In the genomic region with DNA sequence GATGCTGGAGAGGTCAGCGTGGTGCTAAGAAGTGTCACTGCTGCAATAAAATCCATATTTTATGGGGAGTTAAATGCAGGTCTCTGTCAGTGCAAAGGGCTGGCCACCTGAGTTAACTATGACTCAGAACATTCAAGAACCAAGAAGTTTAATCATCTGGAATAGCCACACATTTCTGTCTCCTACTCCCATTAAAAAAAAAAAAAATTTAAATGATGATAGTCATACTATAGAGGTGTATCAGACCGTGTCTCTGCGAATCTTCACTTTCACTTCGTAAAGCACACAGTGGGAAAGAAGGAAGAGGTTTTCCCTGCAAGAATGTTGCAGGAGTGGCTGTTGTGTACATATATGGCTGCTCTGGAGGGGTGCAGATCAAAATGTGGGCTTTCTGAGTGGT, we compare ENCODE assay signal across 9 cellular contexts. TPM values are rescaled to one million over a fixed set of nuclear protein-coding genes. Genes with fewer than 3 reads are reported as not detected.
A peak's percentile ranks its signal among the peaks of the same experiment; 100 is the strongest.
DNase-seq lines count a peak whose midpoint lies in the region; ATAC-seq, FAIRE-seq and TF ChIP-seq lines count a peak whose summit lies in the region.
"Had no signal": no experiment of that assay in that cellular context is flagged by ENCODE, and none has a peak within 500 bp of the region (broad histone marks: within the 10 kb centered on the region; RNA-seq: fewer than 3 reads in every experiment).

No MANE protein-coding gene starts in this region.

- FAIRE-seq in astrocyte (lab: Jason Lieb, UNC) (no peak), kidney (lab: Jason Lieb, UNC) (no peak)

- H3K27me3 Mint-ChIP-seq in astrocyte (ENCODE audit: low read depth, unreplicated experiment) = peaks cover 7% of the 10 kb centered on the region

- H3K4me3 ChIP-seq in HFF-Myc (replicated peaks; ENCODE audit: low read depth, low read length) (peak overlapping the region; percentile 35), astrocyte (ENCODE audit: insufficient read depth, low read depth, low read length) (peak overlapping the region; percentile 97), kidney (ENCODE audit: low read length in 2 of 2) (peak overlapping the region; percentile 78 to 85), skeletal muscle tissue (ENCODE audit: low read length in 3 of 3) (peak overlapping the region; percentile 55 to 65 (median 61))

- TF ChIP-seq CTCF in HFF-Myc (IDR thresholded peaks at IDR 0.05; ENCODE audit: low read depth, low read length, missing control alignments) (no peak), astrocyte (IDR thresholded peaks at IDR 0.05; ENCODE audit: insufficient read depth, low read depth, low read length) (no peak), kidney (IDR thresholded peaks at IDR 0.05; ENCODE audit: borderline replicate concordance, extremely low read depth, insufficient read depth) (no peak)

- peaks cover 29% of the 10 kb centered on the region for H3K4me1 Mint-ChIP-seq in astrocyte (ENCODE audit: low read depth, unreplicated experiment)

- no peaks in the 10 kb centered on the region for H3K9me3 Mint-ChIP-seq in astrocyte (ENCODE audit: unreplicated experiment)

- H3K27ac ChIP-seq in astrocyte (ENCODE audit: low read depth, low read length) (peak overlapping the region; percentile 78), kidney (ENCODE audit: low read depth in 2 of 2, low read length in 2 of 2) (peak overlapping the region; percentile 48 to 61), skeletal muscle tissue (ENCODE audit: low read depth, low read length) (peak overlapping the region; percentile 47)

- no peaks in the 10 kb centered on the region for H3K9me3 ChIP-seq in astrocyte (ENCODE audit: insufficient read depth, low read depth, low read length)
- H3K9me3 ChIP-seq in kidney (ENCODE audit: control insufficient read depth in 1 of 2, low read length in 2 of 2) = no peaks in the 10 kb centered on the region
- H3K9me3 ChIP-seq in skeletal muscle tissue (ENCODE audit: control insufficient read depth in 3 of 3, low read length in 3 of 3) = no peaks in the 10 kb centered on the region

- H3K4me1 ChIP-seq in astrocyte (ENCODE audit: insufficient read depth, low read length) (peaks cover 27% of the 10 kb centered on the region), kidney (ENCODE audit: control insufficient read depth in 1 of 2, insufficient read depth in 1 of 2, low read depth in 1 of 2, low read length in 2 of 2) (peaks cover 7 to 10% of the 10 kb centered on the region in 2 donors), skeletal muscle tissue (ENCODE audit: control insufficient read depth in 3 of 3, insufficient read depth in 3 of 3, low read length in 3 of 3) (peaks cover 6 to 11% (median 10%) of the 10 kb centered on the region in 3 donors)

- no peak for ATAC-seq in GM18868 (IDR thresholded peaks at IDR 0.05; ENCODE audit: unreplicated experiment)

- H3K36me3 Mint-ChIP-seq in astrocyte (ENCODE audit: low read depth, unreplicated experiment) = no peaks in the 10 kb centered on the region

- no peak overlapping the region for H3K27ac Mint-ChIP-seq in astrocyte (ENCODE audit: unreplicated experiment)

- peak overlapping the region; percentile 98 for H3K4me2 ChIP-seq in astrocyte (ENCODE audit: low read length)

- peaks cover 60% of the 10 kb centered on the region for H3K79me2 ChIP-seq in astrocyte (ENCODE audit: insufficient read depth, low read length)

- H3K4me3 Mint-ChIP-seq in astrocyte (ENCODE audit: unreplicated experiment) = peak overlapping the region; percentile 94

- H3K9ac ChIP-seq in astrocyte (ENCODE audit: low read length) (peak overlapping the region; percentile 90), kidney (ENCODE audit: low read length in 2 of 2) (peak overlapping the region; percentile 28 to 63), skeletal muscle tissue (ENCODE audit: low read depth in 1 of 3, low read length in 3 of 3) (no peak overlapping the region)

- intact Hi-C loops in kidney (cut with DNase I) = no loop called here

- no peak for DNase-seq in HFF-Myc (ENCODE audit: extremely low read depth, low read depth)
- DNase-seq in astrocyte (ENCODE audit: low read depth) = peak; percentile 38
- no peak for DNase-seq in kidney
- no peak for DNase-seq in central memory CD4-positive, alpha-beta T cell
- no peak for DNase-seq in midbrain (lab: John Stamatoyannopoulos, UW)
- no peak for DNase-seq in NCI-H82 treated with DMSO at 0.1 percent for 48 hours (lab: John Stamatoyannopoulos, UW; ENCODE audit: unreplicated experiment)
- DNase-seq: GDM1 had no signal

- H3K36me3 ChIP-seq in astrocyte (ENCODE audit: insufficient read depth, low read length) = no peaks in the 10 kb centered on the region
- H3K36me3 ChIP-seq in kidney (ENCODE audit: control insufficient read depth in 1 of 2, insufficient read depth in 2 of 2, low read length in 2 of 2) = no peaks in the 10 kb centered on the region
- H3K36me3 ChIP-seq in skeletal muscle tissue (ENCODE audit: control insufficient read depth in 3 of 3, insufficient read depth in 3 of 3, low read length in 3 of 3) = no peaks in the 10 kb centered on the region

- H3K27me3 ChIP-seq in astrocyte (ENCODE audit: insufficient read depth, low read length) (no peaks in the 10 kb centered on the region), skeletal muscle tissue (ENCODE audit: control insufficient read depth in 3 of 3, insufficient read depth in 3 of 3, low read length in 3 of 3) (peaks cover 25 to 35% (median 32%) of the 10 kb centered on the region in 3 donors)

- H4K20me1 ChIP-seq in astrocyte (ENCODE audit: insufficient read depth, low read length) = peaks cover 3% of the 10 kb centered on the region

- H2AFZ ChIP-seq in astrocyte (ENCODE audit: low read depth, low read length) = peak overlapping the region; percentile 51

RNA-seq across cellular contexts. Expression of gene CDH6, which starts 1.4 kb away (rescaled TPM):
- total RNA-seq in astrocyte (90.1 and 106 TPM in 2 replicates), kidney (196 TPM), skeletal muscle tissue (5.7 TPM)
- 21.8 TPM for polyA plus RNA-seq in kidney (ENCODE audit: insufficient read depth, low read depth, low replicate concordance)

Comparison
In these comparisons a context has a peak if more than half of its experiments do, and no peak if none do; other contexts are left out.
1. H3K4me3 ChIP-seq: peak in every context shown above with its lines; median percentile 97 in astrocyte; 82 in kidney; 61 in skeletal muscle tissue; 35 in HFF-Myc.
2. H3K9ac ChIP-seq: peak in astrocyte (single experiment) and kidney (2 of 2); none in skeletal muscle tissue (0 of 3).
3. RNA of gene CDH6, which starts 1.4 kb away (total RNA-seq): 196 TPM in kidney (single experiment) and 90.1 to 106 TPM in astrocyte; 5.7 TPM in skeletal muscle tissue (single experiment); every median in the first group is over 10 times any median in the second.
4. Peak in every context shown above with its lines, with median percentiles within 50 percentile points of each other: H3K27ac ChIP-seq.